11 cellular contexts compared by ENCODE assay signal in the genomic region with DNA sequence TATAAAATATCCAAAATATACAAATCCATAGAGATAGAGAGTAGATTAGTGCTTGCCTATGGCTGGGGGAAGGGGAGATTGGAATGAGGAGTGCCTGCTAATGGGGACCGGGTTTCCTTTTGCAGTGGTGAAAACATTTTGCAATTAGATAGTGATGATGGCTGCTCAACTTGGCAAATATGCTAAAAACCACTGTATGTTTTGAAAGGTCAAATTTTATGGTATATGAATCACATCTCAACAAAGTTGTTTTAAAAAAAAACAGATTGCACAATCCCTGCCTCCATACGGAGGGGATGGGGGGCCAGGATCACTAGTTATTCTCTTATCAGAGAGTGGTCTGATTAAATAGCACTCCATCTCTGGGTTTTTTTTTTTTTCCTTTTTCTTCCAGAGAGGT.
DNase-seq lines count a peak whose midpoint lies in the region; ATAC-seq and TF ChIP-seq lines count a peak whose summit lies in the region.
"Had no signal": no experiment of that assay in that cellular context is flagged by ENCODE, and none has a peak within 500 bp of the region (broad histone marks: within the 10 kb centered on the region; RNA-seq: fewer than 3 reads in every experiment).

No MANE protein-coding gene starts in this region.

- no peak overlapping the region for H3K14ac ChIP-seq in trophoblast cell (ENCODE audit: low read length)

- H3K18ac ChIP-seq in trophoblast cell (ENCODE audit: low read length) = no peak overlapping the region

- no peaks in the 10 kb centered on the region for H3K27me3 ChIP-seq in trophoblast cell (ENCODE audit: insufficient read depth, low read length)
- H3K27me3 ChIP-seq: upper lobe of right lung had no signal

- H3K79me1 ChIP-seq in trophoblast cell (ENCODE audit: low read length) = peaks cover 15% of the 10 kb centered on the region

- TF ChIP-seq CTCF in NB4 (IDR thresholded peaks at IDR 0.05; ENCODE audit: low read depth, low read length) (no peak), cardiac fibroblast (IDR thresholded peaks at IDR 0.05; ENCODE audit: low read depth, low read length) (no peak)

- TF ChIP-seq POLR2A in NB4 (IDR thresholded peaks at IDR 0.05; ENCODE audit: extremely low read depth, insufficient read length) = no peak

- no peak overlapping the region for H4K12ac ChIP-seq in trophoblast cell (ENCODE audit: low read depth, low read length)

- DNase-seq in EL (peak; percentile 89), NB4 (ENCODE audit: low read depth) (peak; percentile 42), cardiac fibroblast (ENCODE audit: low read depth in 2 of 2) (peak; percentile 82 to 86), trophoblast cell (peak; percentile 10 to 69), ACHN (no peak), G401 (ENCODE audit: low spot score) (no peak)
- DNase-seq: activated naive CD8-positive, alpha-beta T cell treated with anti-CD3 and anti-CD28 coated beads, Interleukin-2, amount 10 ng/mL, durations not matched to agents 7 days and 5 days; NCI-H2227 treated with DMSO at 0.1 percent for 48 hours; right cardiac atrium; upper lobe of right lung had no signal

- H3K4me3 ChIP-seq in NB4 (ENCODE audit: low read depth, low read length) (no peak overlapping the region), cardiac fibroblast (replicated peaks in 1 of 2; ENCODE audit: low read depth in 2 of 2, low read length in 2 of 2) (no peak overlapping the region), trophoblast cell (ENCODE audit: low read depth, low read length) (no peak overlapping the region)
- H3K4me3 ChIP-seq: upper lobe of right lung had no signal

- no peak overlapping the region for H3K9ac ChIP-seq in trophoblast cell (ENCODE audit: low read length)

- WGBS in trophoblast cell (ENCODE audit: extremely low coverage, insufficient coverage, insufficient read length) = no CpG with 5 or more reads among the region's 2 CpGs

- no peak overlapping the region for H3K27ac ChIP-seq in trophoblast cell (ENCODE audit: low read depth, low read length)
- H3K27ac ChIP-seq: upper lobe of right lung had no signal

- peaks cover 9 to 11% of the 10 kb centered on the region in 2 experiments for H3K4me1 ChIP-seq in trophoblast cell (ENCODE audit: control insufficient read depth in 1 of 2, insufficient read depth in 2 of 2, low read length in 2 of 2)

- no peak overlapping the region for H2BK12ac ChIP-seq in trophoblast cell (ENCODE audit: low read length)

- no peaks in the 10 kb centered on the region for H3K36me3 ChIP-seq in trophoblast cell (ENCODE audit: control insufficient read depth in 1 of 2, insufficient read depth in 2 of 2, low read length in 2 of 2)
- H3K36me3 ChIP-seq: upper lobe of right lung had no signal

- H2BK120ac ChIP-seq in trophoblast cell (ENCODE audit: insufficient read depth, low read length, poor library complexity) = no peak overlapping the region

- ATAC-seq in GM18870 (IDR thresholded peaks at IDR 0.05; ENCODE audit: unreplicated experiment) = no peak
- ATAC-seq: right cardiac atrium, upper lobe of right lung had no signal

- H2BK5ac ChIP-seq in trophoblast cell (ENCODE audit: low read depth, low read length, poor library complexity) = no peak overlapping the region

- no peaks in the 10 kb centered on the region for H3K9me3 ChIP-seq in trophoblast cell (ENCODE audit: insufficient read depth, low read depth, low read length)
- H3K9me3 ChIP-seq: upper lobe of right lung had no signal

- peaks cover 2% of the 10 kb centered on the region for H3K79me2 ChIP-seq in trophoblast cell (ENCODE audit: control insufficient read depth, insufficient read depth, low read length, poor library complexity)

- in situ Hi-C loops in ACHN (cut with HindIII; ENCODE audit: low pct_ligation_motif_present, low pct_unique_long_range_greater_than_20kb, low sequenced_read_pairs) (no loop called here), G401 (cut with HindIII; ENCODE audit: low sequenced_read_pairs) (no loop called here)

- H2AFZ ChIP-seq in trophoblast cell (ENCODE audit: insufficient read depth, low read length, poor library complexity) = no peak overlapping the region

- no peak overlapping the region for H4K8ac ChIP-seq in trophoblast cell (ENCODE audit: low read depth, low read length)

- H3K4ac ChIP-seq in trophoblast cell (ENCODE audit: low read depth, low read length) = no peak overlapping the region

- no peak overlapping the region for H3K4me2 ChIP-seq in trophoblast cell (ENCODE audit: low read length)

- no peak overlapping the region for H3K23ac ChIP-seq in trophoblast cell (ENCODE audit: low read length)

- H2AK5ac ChIP-seq in trophoblast cell (ENCODE audit: low read length) = no peak overlapping the region

- no peak overlapping the region for H4K91ac ChIP-seq in trophoblast cell (ENCODE audit: low read depth, low read length)

Comparison
In these comparisons a context has a peak if more than half of its experiments do, and no peak if none do; other contexts are left out.
1. DNase-seq: peak in EL (single experiment), NB4 (single experiment), cardiac fibroblast (2 of 2) and trophoblast cell (2 of 2); none in ACHN (single experiment) and G401 (single experiment).